20 cellular contexts compared by ENCODE assay signal in the genomic region with DNA sequence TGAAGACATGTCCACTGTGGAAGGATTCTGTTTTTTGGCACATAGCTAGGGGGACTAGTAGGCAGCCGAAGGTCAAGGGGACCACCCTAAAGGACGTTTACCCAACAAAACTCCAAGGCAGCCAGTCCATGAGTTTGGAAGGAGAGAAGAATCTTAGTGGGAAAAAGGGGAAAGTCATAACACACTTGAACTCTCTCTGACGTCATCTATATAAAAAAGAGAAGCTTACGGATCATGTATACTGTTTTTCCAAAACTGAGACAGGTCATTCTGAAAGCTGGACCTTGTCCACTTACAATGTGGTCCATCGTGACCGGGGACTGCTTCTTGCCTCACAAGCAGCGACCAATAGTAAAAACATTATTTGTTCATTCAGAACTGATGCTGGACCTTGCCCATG.
"Had no signal": no experiment of that assay in that cellular context is flagged by ENCODE, and none has a peak within 500 bp of the region (broad histone marks: within the 10 kb centered on the region; RNA-seq: fewer than 3 reads in every experiment).

No MANE protein-coding gene starts in this region.

- H3K36me3 ChIP-seq: gastrocnemius medialis had no signal

- ATAC-seq: gastrocnemius medialis; left cardiac atrium; left ventricle myocardium superior; stimulated activated effector memory CD8-positive, alpha-beta T cell treated with anti-CD3 and anti-CD28 coated beads, Interleukin-12 subunit alpha, Interleukin-12 subunit beta, amount 100 ng/mL, for 72 hours had no signal

- H3K4me1 ChIP-seq: suprapubic skin, upper lobe of right lung, vagina had no signal

- DNase-seq: effector memory CD4-positive, alpha-beta T cell; gastrocnemius medialis; glutamatergic neuron; kidney; left cardiac atrium; left ventricle myocardium superior; mesenchymal stem cell; naive B cell; posterior cingulate gyrus; stimulated activated CD4-positive, alpha-beta T cell treated with anti-CD3 and anti-CD28 coated beads, Interleukin-4, amount 100 ng/mL, for 1 hour; stimulated activated CD8-positive, alpha-beta memory T cell treated with anti-CD3 and anti-CD28 coated beads, Interleukin-4, amount 100 ng/mL, for 48 hours; tibial artery; upper lobe of right lung had no signal

- H3K4me3 Mint-ChIP-seq: naive B cell; nephron; stimulated activated effector memory CD8-positive, alpha-beta T cell treated with anti-CD3 and anti-CD28 coated beads, Interleukin-12 subunit alpha, Interleukin-12 subunit beta, amount 100 ng/mL, for 72 hours had no signal

- H3K27me3 ChIP-seq: gastrocnemius medialis, right atrium auricular region, suprapubic skin, tibial artery, upper lobe of right lung, vagina had no signal

- H3K27ac ChIP-seq: suprapubic skin, upper lobe of right lung, vagina had no signal

- H3K4me2 ChIP-seq: smooth muscle cell had no signal

- H3K4me1 Mint-ChIP-seq: naive B cell had no signal

- H3K9me3 ChIP-seq: gastrocnemius medialis, right atrium auricular region, suprapubic skin, tibial artery, upper lobe of right lung, vagina had no signal

- H3K9me3 Mint-ChIP-seq: naive B cell; nephron; stimulated activated effector memory CD8-positive, alpha-beta T cell treated with anti-CD3 and anti-CD28 coated beads, Interleukin-12 subunit alpha, Interleukin-12 subunit beta, amount 100 ng/mL, for 72 hours had no signal

- H3K27ac Mint-ChIP-seq: stimulated activated effector memory CD8-positive, alpha-beta T cell treated with anti-CD3 and anti-CD28 coated beads, Interleukin-12 subunit alpha, Interleukin-12 subunit beta, amount 100 ng/mL, for 72 hours had no signal

- H3K27me3 Mint-ChIP-seq: naive B cell had no signal

- H3K36me3 Mint-ChIP-seq: naive B cell had no signal

- H3K4me3 ChIP-seq: gastrocnemius medialis, lung, right atrium auricular region, smooth muscle cell, suprapubic skin, tibial artery, upper lobe of right lung, vagina had no signal
